1 cellular context compared by ENCODE assay signal in the genomic region with DNA sequence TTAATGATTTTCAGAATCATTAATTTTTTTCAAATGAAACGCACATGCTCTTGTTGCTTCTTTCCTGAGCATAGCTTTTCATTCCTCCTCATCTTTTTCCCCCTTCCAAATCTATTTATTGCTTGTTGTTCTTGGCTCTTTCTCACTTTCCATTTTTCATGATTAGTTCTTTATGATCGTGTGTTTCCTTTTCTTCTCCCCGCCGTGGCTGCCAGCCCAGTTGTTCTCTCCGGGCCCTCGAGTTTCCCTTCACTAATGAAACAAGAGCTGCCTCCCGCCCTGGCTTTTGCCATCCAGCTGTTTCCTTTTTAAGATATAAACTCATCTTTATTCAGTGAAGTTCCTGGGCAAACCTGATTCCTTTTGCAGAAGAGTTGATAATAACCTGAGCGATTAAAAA.
TF ChIP-seq lines count a peak whose summit lies in the region.

No MANE protein-coding gene starts in this region.

TF ChIP-seq in HEK293, 187 proteins besides CTCF, POLR2A, EP300 and RAD21 (continued from another document):
- TF ChIP-seq, protein P1, sequence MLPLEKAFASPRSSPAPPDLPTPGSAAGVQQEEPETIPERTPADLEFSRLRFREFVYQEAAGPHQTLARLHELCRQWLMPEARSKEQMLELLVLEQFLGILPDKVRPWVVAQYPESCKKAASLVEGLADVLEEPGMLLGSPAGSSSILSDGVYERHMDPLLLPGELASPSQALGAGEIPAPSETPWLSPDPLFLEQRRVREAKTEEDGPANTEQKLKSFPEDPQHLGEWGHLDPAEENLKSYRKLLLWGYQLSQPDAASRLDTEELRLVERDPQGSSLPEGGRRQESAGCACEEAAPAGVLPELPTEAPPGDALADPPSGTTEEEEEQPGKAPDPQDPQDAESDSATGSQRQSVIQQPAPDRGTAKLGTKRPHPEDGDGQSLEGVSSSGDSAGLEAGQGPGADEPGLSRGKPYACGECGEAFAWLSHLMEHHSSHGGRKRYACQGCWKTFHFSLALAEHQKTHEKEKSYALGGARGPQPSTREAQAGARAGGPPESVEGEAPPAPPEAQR (tag by site-specific recombination; IDR thresholded peaks at IDR 0.05): no peak
- TF ChIP-seq OSR2 (tag by site-specific recombination; IDR thresholded peaks at IDR 0.05): 0 out of 2 replicates have a peak, but pooled peaks have one; percentile 7
- TF ChIP-seq ZBTB21 (tag by site-specific recombination; IDR thresholded peaks at IDR 0.05): no peak
- no peak for TF ChIP-seq ZNF660 (tag by site-specific recombination; IDR thresholded peaks at IDR 0.05)
- TF ChIP-seq FEZF1 (tag by site-specific recombination; IDR thresholded peaks at IDR 0.05): peak; percentile 65; the same call in 1 of the 2 replicates
- no peak for TF ChIP-seq PRDM1 (tag by site-specific recombination; IDR thresholded peaks at IDR 0.05)
- no peak for TF ChIP-seq ZNF561 (tag by site-specific recombination; IDR thresholded peaks at IDR 0.05; ENCODE audit: borderline replicate concordance)
- TF ChIP-seq, protein P2, sequence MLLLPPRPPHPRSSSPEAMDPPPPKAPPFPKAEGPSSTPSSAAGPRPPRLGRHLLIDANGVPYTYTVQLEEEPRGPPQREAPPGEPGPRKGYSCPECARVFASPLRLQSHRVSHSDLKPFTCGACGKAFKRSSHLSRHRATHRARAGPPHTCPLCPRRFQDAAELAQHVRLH (tag by site-specific recombination; IDR thresholded peaks at IDR 0.05): no peak
- TF ChIP-seq, protein P3, sequence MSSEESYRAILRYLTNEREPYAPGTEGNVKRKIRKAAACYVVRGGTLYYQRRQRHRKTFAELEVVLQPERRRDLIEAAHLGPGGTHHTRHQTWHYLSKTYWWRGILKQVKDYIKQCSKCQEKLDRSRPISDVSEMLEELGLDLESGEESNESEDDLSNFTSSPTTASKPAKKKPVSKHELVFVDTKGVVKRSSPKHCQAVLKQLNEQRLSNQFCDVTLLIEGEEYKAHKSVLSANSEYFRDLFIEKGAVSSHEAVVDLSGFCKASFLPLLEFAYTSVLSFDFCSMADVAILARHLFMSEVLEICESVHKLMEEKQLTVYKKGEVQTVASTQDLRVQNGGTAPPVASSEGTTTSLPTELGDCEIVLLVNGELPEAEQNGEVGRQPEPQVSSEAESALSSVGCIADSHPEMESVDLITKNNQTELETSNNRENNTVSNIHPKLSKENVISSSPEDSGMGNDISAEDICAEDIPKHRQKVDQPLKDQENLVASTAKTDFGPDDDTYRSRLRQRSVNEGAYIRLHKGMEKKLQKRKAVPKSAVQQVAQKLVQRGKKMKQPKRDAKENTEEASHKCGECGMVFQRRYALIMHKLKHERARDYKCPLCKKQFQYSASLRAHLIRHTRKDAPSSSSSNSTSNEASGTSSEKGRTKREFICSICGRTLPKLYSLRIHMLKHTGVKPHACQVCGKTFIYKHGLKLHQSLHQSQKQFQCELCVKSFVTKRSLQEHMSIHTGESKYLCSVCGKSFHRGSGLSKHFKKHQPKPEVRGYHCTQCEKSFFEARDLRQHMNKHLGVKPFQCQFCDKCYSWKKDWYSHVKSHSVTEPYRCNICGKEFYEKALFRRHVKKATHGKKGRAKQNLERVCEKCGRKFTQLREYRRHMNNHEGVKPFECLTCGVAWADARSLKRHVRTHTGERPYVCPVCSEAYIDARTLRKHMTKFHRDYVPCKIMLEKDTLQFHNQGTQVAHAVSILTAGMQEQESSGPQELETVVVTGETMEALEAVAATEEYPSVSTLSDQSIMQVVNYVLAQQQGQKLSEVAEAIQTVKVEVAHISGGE (tag by site-specific recombination; conservative IDR thresholded peaks at IDR 0.05; ENCODE audit: low read depth): peak; percentile 54
- no peak for TF ChIP-seq ZNF223 (tag by site-specific recombination; IDR thresholded peaks at IDR 0.05)
- peak; percentile 13; the same call in 1 of the 2 replicates for TF ChIP-seq GLIS1 (tag by site-specific recombination; IDR thresholded peaks at IDR 0.05)
- no peak for TF ChIP-seq ZNF155 (tag by site-specific recombination; IDR thresholded peaks at IDR 0.05)
- TF ChIP-seq ZFP37 (tag by site-specific recombination; IDR thresholded peaks at IDR 0.05): no peak
- no peak for TF ChIP-seq EGR2 (tag by site-specific recombination; IDR thresholded peaks at IDR 0.05; ENCODE audit: low read depth)
- no peak for TF ChIP-seq BCL11B (tag by site-specific recombination; IDR thresholded peaks at IDR 0.05; ENCODE audit: low read depth)
- no peak for TF ChIP-seq ZNF830 (tag by site-specific recombination; IDR thresholded peaks at IDR 0.05; ENCODE audit: low read depth)
- TF ChIP-seq ZNF621 (tag by site-specific recombination; IDR thresholded peaks at IDR 0.05): no peak
- TF ChIP-seq ZNF701 (tag by site-specific recombination; IDR thresholded peaks at IDR 0.05): no peak
- no peak for TF ChIP-seq ZNF311 (tag by site-specific recombination; IDR thresholded peaks at IDR 0.05; ENCODE audit: borderline replicate concordance)
- TF ChIP-seq ZNF391 (tag by site-specific recombination; IDR thresholded peaks at IDR 0.05; ENCODE audit: borderline replicate concordance, low read depth): no peak
- no peak for TF ChIP-seq ZNF174 (tag by site-specific recombination; IDR thresholded peaks at IDR 0.05)
- TF ChIP-seq ZNF341 (tag by site-specific recombination; IDR thresholded peaks at IDR 0.05; ENCODE audit: low read depth): peak; percentile 26; the same call in 1 of the 2 replicates
- TF ChIP-seq, protein P4, sequence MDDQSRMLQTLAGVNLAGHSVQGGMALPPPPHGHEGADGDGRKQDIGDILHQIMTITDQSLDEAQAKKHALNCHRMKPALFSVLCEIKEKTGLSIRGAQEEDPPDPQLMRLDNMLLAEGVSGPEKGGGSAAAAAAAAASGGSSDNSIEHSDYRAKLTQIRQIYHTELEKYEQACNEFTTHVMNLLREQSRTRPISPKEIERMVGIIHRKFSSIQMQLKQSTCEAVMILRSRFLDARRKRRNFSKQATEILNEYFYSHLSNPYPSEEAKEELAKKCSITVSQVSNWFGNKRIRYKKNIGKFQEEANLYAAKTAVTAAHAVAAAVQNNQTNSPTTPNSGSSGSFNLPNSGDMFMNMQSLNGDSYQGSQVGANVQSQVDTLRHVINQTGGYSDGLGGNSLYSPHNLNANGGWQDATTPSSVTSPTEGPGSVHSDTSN (CRISPR knock-in tag; IDR thresholded peaks at IDR 0.05): no peak
- no peak for TF ChIP-seq ZNF548 (tag by site-specific recombination; IDR thresholded peaks at IDR 0.05)
